In the genomic region with DNA sequence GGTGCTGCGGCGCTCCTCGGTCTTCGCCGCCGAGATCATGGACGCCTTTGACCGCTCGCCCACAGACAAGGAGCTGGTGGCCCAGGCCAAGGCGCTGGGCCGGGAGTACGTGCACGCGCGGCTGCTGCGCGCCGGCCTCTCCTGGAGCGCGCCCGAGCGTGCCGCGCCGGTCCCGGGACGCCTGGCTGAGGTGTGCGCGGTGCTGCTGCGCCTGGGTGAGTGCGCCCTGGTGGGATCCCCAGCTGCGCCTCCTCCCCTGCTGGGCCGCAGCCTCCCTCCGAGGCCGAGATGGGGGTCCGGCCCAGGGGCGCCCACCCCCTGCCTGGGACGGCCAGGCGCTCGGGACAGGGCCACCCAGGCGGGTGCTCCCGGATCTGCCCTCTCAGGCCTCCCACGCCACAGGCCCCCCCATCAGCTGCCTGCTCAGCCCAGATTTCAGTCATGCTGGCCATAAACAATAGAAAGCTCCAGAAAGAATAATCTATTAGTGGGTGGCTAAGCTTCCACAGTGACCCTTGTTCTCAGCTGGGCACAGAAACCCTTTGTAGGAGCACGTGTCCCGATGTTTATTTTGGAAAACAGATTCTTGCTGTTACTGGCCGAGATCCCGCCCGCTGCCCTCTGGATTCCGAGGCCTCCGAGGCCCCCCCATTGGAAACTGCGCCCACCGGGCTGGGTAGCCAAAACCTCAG, we compare ENCODE assay signal across 8 cellular contexts. TPM values are rescaled to one million over a fixed set of nuclear protein-coding genes. Genes with fewer than 3 reads are reported as not detected.
DNase-seq lines count a peak whose midpoint lies in the region; ATAC-seq and TF ChIP-seq lines count a peak whose summit lies in the region.

No MANE protein-coding gene starts in this region.

- H3K4me1 Mint-ChIP-seq in stimulated activated naive CD8-positive, alpha-beta T cell treated with anti-CD3 and anti-CD28 coated beads, Interleukin-15, Interleukin-2, amounts not matched to agents 100 ng/mL and 50 ng/mL, for 24 hours (ENCODE audit: low read depth), result peaks cover 4% of the 10 kb centered on the region

- DNase-seq in GM03348 (ENCODE audit: low spot score), result peak; percentile 79
- peak; percentile 64 for DNase-seq in PC-3
- peak; percentile 44 to 86 (median 82) for DNase-seq in dorsolateral prefrontal cortex
- no peak for DNase-seq in stimulated activated CD4-positive, alpha-beta T cell treated with anti-CD3 and anti-CD28 coated beads, Interleukin-4, amount 100 ng/mL, for 24 hours
- DNase-seq in cerebellar nuclear complex (lab: John Stamatoyannopoulos, UW), result no peak

- H3K9ac ChIP-seq in PC-3 (ENCODE audit: low read length), result peak overlapping the region; percentile 75
- peak overlapping the region; percentile 88 to 97 for H3K9ac ChIP-seq in liver (ENCODE audit: low read depth in 1 of 2, low read length in 2 of 2)

- peak overlapping the region; percentile 53 for H3K4me3 Mint-ChIP-seq in stimulated activated naive CD8-positive, alpha-beta T cell treated with anti-CD3 and anti-CD28 coated beads, Interleukin-15, Interleukin-2, amounts not matched to agents 100 ng/mL and 50 ng/mL, for 24 hours

- no TSS peak for BruUV-seq in PC-3 (replicated peaks; lab: Mats Ljungman, UMichigan)

- H3K4me2 ChIP-seq in PC-3 (ENCODE audit: low read length), result peak overlapping the region; percentile 99

- no peak for TF ChIP-seq CTCF in PC-3 (conservative IDR thresholded peaks at IDR 0.05; ENCODE audit: low read depth, low read length)
- TF ChIP-seq CTCF in dorsolateral prefrontal cortex (IDR thresholded peaks at IDR 0.05 in 54 of 56, conservative IDR thresholded peaks at IDR 0.05 in 2 of 56; ENCODE audit: low read depth in 1 of 56, partially characterized antibody in 56 of 56), result peak in 1 of 56 donors; percentile 6
- no peak for TF ChIP-seq CTCF in liver (IDR thresholded peaks at IDR 0.05; ENCODE audit: low read depth, low read length, missing input control)

- 4% methylated on average over 52 of the region's 52 CpGs for WGBS in liver

- H3K27me3 Mint-ChIP-seq in stimulated activated naive CD8-positive, alpha-beta T cell treated with anti-CD3 and anti-CD28 coated beads, Interleukin-15, Interleukin-2, amounts not matched to agents 100 ng/mL and 50 ng/mL, for 24 hours, result peaks cover 35% of the 10 kb centered on the region

- H3K9me3 ChIP-seq in PC-3 (ENCODE audit: low read length), result no peaks in the 10 kb centered on the region
- H3K9me3 ChIP-seq in liver (ENCODE audit: control insufficient read depth in 4 of 4, low read length in 3 of 4), result no peaks in the 10 kb centered on the region

- POLR2A ChIA-PET in PC-3 (lab: Charles Lee; ENCODE audit: unreplicated experiment), result no interaction called here

- H3K4me3 ChIP-seq in PC-3 (ENCODE audit: low read length), result peak overlapping the region; percentile 91
- H3K4me3 ChIP-seq in dorsolateral prefrontal cortex, result peak overlapping the region; percentile 31 to 88 (median 71)
- peak overlapping the region; percentile 72 to 94 (median 86) for H3K4me3 ChIP-seq in liver (ENCODE audit: low read depth in 1 of 3, low read length in 3 of 3)

- H3K36me3 Mint-ChIP-seq in stimulated activated naive CD8-positive, alpha-beta T cell treated with anti-CD3 and anti-CD28 coated beads, Interleukin-15, Interleukin-2, amounts not matched to agents 100 ng/mL and 50 ng/mL, for 24 hours (ENCODE audit: low read depth), result peaks cover 9% of the 10 kb centered on the region

- H4K20me1 ChIP-seq in PC-3 (ENCODE audit: low read length), result no peaks in the 10 kb centered on the region

- H3K36me3 ChIP-seq in PC-3 (ENCODE audit: low read depth, low read length) (no peaks in the 10 kb centered on the region), liver (ENCODE audit: control insufficient read depth in 4 of 4, insufficient read depth in 3 of 4, low read depth in 1 of 4, low read length in 3 of 4) (peaks cover 0 to 9% (median 3%) of the 10 kb centered on the region in 4 donors)

- H3K27ac ChIP-seq in PC-3 (ENCODE audit: low read length) (peak overlapping the region; percentile 42), dorsolateral prefrontal cortex (peak overlapping the region; percentile 58 to 100 (median 97)), liver (ENCODE audit: low read depth in 1 of 2, low read length in 2 of 2) (peak overlapping the region; percentile 96)

- no peak for TF ChIP-seq RAD21 in liver (IDR thresholded peaks at IDR 0.05)

- H3K4me1 ChIP-seq in PC-3 (ENCODE audit: insufficient read depth, low read length) (peaks cover 51% of the 10 kb centered on the region), liver (ENCODE audit: control insufficient read depth in 4 of 4, insufficient read depth in 4 of 4, low read length in 3 of 4) (peaks cover 11 to 50% (median 30%) of the 10 kb centered on the region in 4 donors)

- H3K9me2 ChIP-seq in PC-3 (replicated peaks; ENCODE audit: low read length), result no peaks in the 10 kb centered on the region

- ATAC-seq in PC-3, result peak; percentile 44
- no peak for ATAC-seq in HG02678 (IDR thresholded peaks at IDR 0.05; ENCODE audit: unreplicated experiment)

- no peaks in the 10 kb centered on the region for H3F3A ChIP-seq in PC-3 (ENCODE audit: low read length, unreplicated experiment)

- H3K27ac Mint-ChIP-seq in stimulated activated naive CD8-positive, alpha-beta T cell treated with anti-CD3 and anti-CD28 coated beads, Interleukin-15, Interleukin-2, amounts not matched to agents 100 ng/mL and 50 ng/mL, for 24 hours, result no peak overlapping the region

- peaks cover 9% of the 10 kb centered on the region for H3K9me3 Mint-ChIP-seq in stimulated activated naive CD8-positive, alpha-beta T cell treated with anti-CD3 and anti-CD28 coated beads, Interleukin-15, Interleukin-2, amounts not matched to agents 100 ng/mL and 50 ng/mL, for 24 hours

- peak overlapping the region; percentile 90 for H2AFZ ChIP-seq in PC-3 (ENCODE audit: low read length)

- CTCF ChIA-PET in PC-3 (lab: Charles Lee), result no interaction called here

- intact Hi-C loops in PC-3 (cut with micrococcal nuclease) (loop anchor here (5.0 kb wide), 2 partner anchors 52 to 78 kb away; a partner anchor contains a TSS), dorsolateral prefrontal cortex (cut with DNase I) (loop anchor here (2.0 to 5.0 kb wide), 3 partner anchors 51 to 147 kb away; a partner anchor contains a TSS)

- H3K79me2 ChIP-seq in PC-3 (ENCODE audit: low read length), result peaks cover 37% of the 10 kb centered on the region

- H3K27me3 ChIP-seq in PC-3 (ENCODE audit: low read length) (no peaks in the 10 kb centered on the region), dorsolateral prefrontal cortex (peaks cover 0 to 12% (median 0%) of the 10 kb centered on the region in 45 donors), liver (ENCODE audit: control insufficient read depth in 4 of 4, insufficient read depth in 4 of 4, low read length in 3 of 4) (no peaks in the 10 kb centered on the region)

TF ChIP-seq in liver, 16 proteins besides CTCF, POLR2A, EP300 and RAD21 (continues in another document):
- peak; percentile 56 for TF ChIP-seq YY1 (IDR thresholded peaks at IDR 0.05)
- TF ChIP-seq TAF1 (conservative IDR thresholded peaks at IDR 0.05), result no peak
- TF ChIP-seq NR2F2 (IDR thresholded peaks at IDR 0.05), result no peak
- peak; percentile 48 to 77 for TF ChIP-seq HNF4A (conservative IDR thresholded peaks at IDR 0.05)
- TF ChIP-seq, protein P1, sequence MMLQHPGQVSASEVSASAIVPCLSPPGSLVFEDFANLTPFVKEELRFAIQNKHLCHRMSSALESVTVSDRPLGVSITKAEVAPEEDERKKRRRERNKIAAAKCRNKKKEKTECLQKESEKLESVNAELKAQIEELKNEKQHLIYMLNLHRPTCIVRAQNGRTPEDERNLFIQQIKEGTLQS (IDR thresholded peaks at IDR 0.05), result no peak
- TF ChIP-seq RXRA (IDR thresholded peaks at IDR 0.05), result peak; percentile 32 to 73
- TF ChIP-seq, protein P2, sequence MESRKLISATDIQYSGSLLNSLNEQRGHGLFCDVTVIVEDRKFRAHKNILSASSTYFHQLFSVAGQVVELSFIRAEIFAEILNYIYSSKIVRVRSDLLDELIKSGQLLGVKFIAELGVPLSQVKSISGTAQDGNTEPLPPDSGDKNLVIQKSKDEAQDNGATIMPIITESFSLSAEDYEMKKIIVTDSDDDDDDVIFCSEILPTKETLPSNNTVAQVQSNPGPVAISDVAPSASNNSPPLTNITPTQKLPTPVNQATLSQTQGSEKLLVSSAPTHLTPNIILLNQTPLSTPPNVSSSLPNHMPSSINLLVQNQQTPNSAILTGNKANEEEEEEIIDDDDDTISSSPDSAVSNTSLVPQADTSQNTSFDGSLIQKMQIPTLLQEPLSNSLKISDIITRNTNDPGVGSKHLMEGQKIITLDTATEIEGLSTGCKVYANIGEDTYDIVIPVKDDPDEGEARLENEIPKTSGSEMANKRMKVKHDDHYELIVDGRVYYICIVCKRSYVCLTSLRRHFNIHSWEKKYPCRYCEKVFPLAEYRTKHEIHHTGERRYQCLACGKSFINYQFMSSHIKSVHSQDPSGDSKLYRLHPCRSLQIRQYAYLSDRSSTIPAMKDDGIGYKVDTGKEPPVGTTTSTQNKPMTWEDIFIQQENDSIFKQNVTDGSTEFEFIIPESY (IDR thresholded peaks at IDR 0.05), result no peak
- TF ChIP-seq GABPA (IDR thresholded peaks at IDR 0.05 in 1 of 2, conservative IDR thresholded peaks at IDR 0.05 in 1 of 2), result no peak
- TF ChIP-seq JUND (IDR thresholded peaks at IDR 0.05), result no peak
- TF ChIP-seq EGR1 (IDR thresholded peaks at IDR 0.05; ENCODE audit: low read depth in 2 of 2), result peak in 1 of 2 donors; percentile 84
- TF ChIP-seq, protein P3, sequence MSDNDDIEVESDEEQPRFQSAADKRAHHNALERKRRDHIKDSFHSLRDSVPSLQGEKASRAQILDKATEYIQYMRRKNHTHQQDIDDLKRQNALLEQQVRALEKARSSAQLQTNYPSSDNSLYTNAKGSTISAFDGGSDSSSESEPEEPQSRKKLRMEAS (IDR thresholded peaks at IDR 0.05), result peak; percentile 81

RNA-seq across cellular contexts. Expression of a gene that starts 1.1 kb away (rescaled TPM):
- total RNA-seq in PC-3 (2014; rRNA removed) (30.2 and 39.3 TPM in 2 replicates), dorsolateral prefrontal cortex (100 to 1,000 TPM in 17 of 120 experiments, 10 to 100 TPM in 103; 16.7 to 187 (median 53.1) TPM), liver (10 to 100 TPM; 11.3 to 30.5 TPM)
- polyA plus RNA-seq in liver, result 10 to 100 TPM; 57.5 to 82.1 TPM

RNA-seq across cellular contexts. Expression of a gene that starts 51.3 kb away (rescaled TPM):
- total RNA-seq in PC-3 (2014; rRNA removed) (198 and 245 TPM in 2 replicates), dorsolateral prefrontal cortex (100 to 1,000 TPM; 138 to 233 (median 178) TPM), liver (10 to 100 TPM; 70.3 to 85.6 TPM)
- polyA plus RNA-seq in liver, result 10 to 100 TPM; 43.4 to 64.3 TPM

Comparison
In these comparisons a context has a peak if more than half of its experiments do, and no peak if none do; other contexts are left out.
1. DNase-seq: peak in GM03348 (single experiment), PC-3 (single experiment) and dorsolateral prefrontal cortex (10 of 10); none in stimulated activated CD4-positive, alpha-beta T cell treated with anti-CD3 and anti-CD28 coated beads, Interleukin-4, amount 100 ng/mL, for 24 hours (single experiment) and cerebellar nuclear complex (0 of 2).
2. H3K27ac ChIP-seq: peak in every context shown above with its lines; median percentile 97 in dorsolateral prefrontal cortex; 96 in liver; 42 in PC-3.
3. Peak in every context shown above with its lines, with median percentiles within 50 percentile points of each other: H3K4me3 ChIP-seq.